In genomic region chr5:137207023-137207760, GRCh38 we compare ENCODE assay signal across 19 cellular contexts.
"Had no signal": no experiment of that assay in that cellular context is flagged by ENCODE, and none has a peak within 500 bp of the region (broad histone marks: within the 10 kb centered on the region; RNA-seq: fewer than 3 reads in every experiment).

No MANE protein-coding gene starts in this region.

- ATAC-seq: activated CD4-positive, alpha-beta T cell treated with anti-CD3 and anti-CD28 coated beads for 36 hours; activated T-cell treated with anti-CD3 and anti-CD28 coated beads, Interleukin-2, amount 50 U/mL, for 4 hours; gastroesophageal sphincter; left lobe of liver; naive thymus-derived CD8-positive, alpha-beta T cell had no signal

- H3K4me3 ChIP-seq: breast epithelium, gastroesophageal sphincter, neural progenitor cell, spleen, upper lobe of left lung had no signal

- H3K9me3 ChIP-seq: breast epithelium, gastroesophageal sphincter, spleen, upper lobe of left lung had no signal

- H3K9ac ChIP-seq: neural progenitor cell had no signal

- H3K4me2 ChIP-seq: neural progenitor cell had no signal

- H3K27me3 ChIP-seq: breast epithelium, gastroesophageal sphincter, neural progenitor cell had no signal

- H2AFZ ChIP-seq: neural progenitor cell had no signal

- H3K27ac ChIP-seq: breast epithelium, gastroesophageal sphincter, neural progenitor cell, spleen, upper lobe of left lung had no signal

- DNase-seq: activated B cell treated with CpG ODN at 0.5 μM for 24 hours; activated CD4-positive, alpha-beta T cell treated with anti-CD3 and anti-CD28 coated beads for 36 hours; activated CD4-positive, alpha-beta T cell treated with anti-CD3 and anti-CD28 coated beads, Interleukin-2, amount 50 U/mL, for 4 hours; activated CD8-positive, alpha-beta memory T cell treated with anti-CD3 and anti-CD28 coated beads for 24 hours; activated CD8-positive, alpha-beta memory T cell treated with anti-CD3 and anti-CD28 coated beads, Interleukin-2, amount 50 U/mL, for 48 hours; activated naive CD4-positive, alpha-beta T cell treated with Interleukin-2 at 50 U/mL for 16 hours; activated naive CD8-positive, alpha-beta T cell treated with anti-CD3 and anti-CD28 coated beads for 36 hours; activated T-cell treated with anti-CD3 and anti-CD28 coated beads, Interleukin-2, amount 50 U/mL, for 4 hours; naive thymus-derived CD8-positive, alpha-beta T cell; retina; spleen; stimulated activated CD4-positive, alpha-beta T cell treated with anti-CD3 and anti-CD28 coated beads, Interleukin-4, amount 100 ng/mL, for 1 hour; stimulated activated naive CD4-positive, alpha-beta T cell; T-helper 9 cell had no signal

- H3K36me3 ChIP-seq: breast epithelium, gastroesophageal sphincter, neural progenitor cell, spleen, upper lobe of left lung had no signal

- H3K4me1 ChIP-seq: breast epithelium, gastroesophageal sphincter, spleen had no signal
